ENCODE assay signal across 1 cellular context in the genomic region with DNA sequence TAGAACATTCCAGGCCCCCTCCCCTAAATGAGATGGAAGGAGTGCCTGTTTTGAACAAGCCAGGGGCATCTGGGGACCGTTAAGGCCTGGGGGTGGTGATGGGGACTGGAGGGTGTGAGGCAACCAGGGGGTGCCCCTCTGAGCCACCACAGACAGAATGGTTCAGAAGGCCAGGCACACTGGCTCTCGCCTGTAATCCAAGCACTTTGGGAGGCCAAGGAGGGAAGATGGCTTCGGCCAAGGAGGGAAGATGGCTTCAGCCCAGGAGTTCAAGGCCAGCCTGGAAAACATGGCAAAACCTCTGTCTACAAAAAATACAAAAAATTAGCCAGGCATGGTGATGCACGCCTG.
TF ChIP-seq lines count a peak whose summit lies in the region.

No MANE protein-coding gene starts in this region.

TF ChIP-seq in K562, 482 proteins besides CTCF, POLR2A, EP300 and RAD21 (continued from another document):
- no peak for TF ChIP-seq ETV6 (IDR thresholded peaks at IDR 0.05; ENCODE audit: borderline replicate concordance in 1 of 2, low read depth in 2 of 2, low read length in 1 of 2)
- TF ChIP-seq ETV6 (CRISPR knock-in tag; IDR thresholded peaks at IDR 0.05; ENCODE audit: borderline replicate concordance), result no peak
- TF ChIP-seq ZNF3 (CRISPR knock-in tag; IDR thresholded peaks at IDR 0.05), result no peak
- no peak for TF ChIP-seq MYNN (IDR thresholded peaks at IDR 0.05)
- no peak for TF ChIP-seq MYNN (CRISPR knock-in tag; IDR thresholded peaks at IDR 0.05)
- TF ChIP-seq KAT7 (CRISPR knock-in tag; IDR thresholded peaks at IDR 0.05; ENCODE audit: borderline replicate concordance), result 0 out of 2 replicates have a peak, but pooled peaks have one; percentile 35
- no peak for TF ChIP-seq ZNF253 (CRISPR knock-in tag; conservative IDR thresholded peaks at IDR 0.05)
- TF ChIP-seq ZNF76 (CRISPR knock-in tag; IDR thresholded peaks at IDR 0.05; ENCODE audit: borderline replicate concordance), result no peak
- no peak for TF ChIP-seq KDM1A (IDR thresholded peaks at IDR 0.05)
- TF ChIP-seq, protein P1, sequence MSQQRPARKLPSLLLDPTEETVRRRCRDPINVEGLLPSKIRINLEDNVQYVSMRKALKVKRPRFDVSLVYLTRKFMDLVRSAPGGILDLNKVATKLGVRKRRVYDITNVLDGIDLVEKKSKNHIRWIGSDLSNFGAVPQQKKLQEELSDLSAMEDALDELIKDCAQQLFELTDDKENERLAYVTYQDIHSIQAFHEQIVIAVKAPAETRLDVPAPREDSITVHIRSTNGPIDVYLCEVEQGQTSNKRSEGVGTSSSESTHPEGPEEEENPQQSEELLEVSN (IDR thresholded peaks at IDR 0.05; ENCODE audit: borderline replicate concordance in 1 of 2, extremely low read depth in 1 of 2, insufficient read depth in 1 of 2, insufficient read length in 1 of 2, low read depth in 1 of 2, low read length in 1 of 2, poor library complexity in 1 of 2, severe bottlenecking in 1 of 2), result no peak
- no peak for TF ChIP-seq CEBPB (tag; IDR thresholded peaks at IDR 0.05)
- TF ChIP-seq, protein P2, sequence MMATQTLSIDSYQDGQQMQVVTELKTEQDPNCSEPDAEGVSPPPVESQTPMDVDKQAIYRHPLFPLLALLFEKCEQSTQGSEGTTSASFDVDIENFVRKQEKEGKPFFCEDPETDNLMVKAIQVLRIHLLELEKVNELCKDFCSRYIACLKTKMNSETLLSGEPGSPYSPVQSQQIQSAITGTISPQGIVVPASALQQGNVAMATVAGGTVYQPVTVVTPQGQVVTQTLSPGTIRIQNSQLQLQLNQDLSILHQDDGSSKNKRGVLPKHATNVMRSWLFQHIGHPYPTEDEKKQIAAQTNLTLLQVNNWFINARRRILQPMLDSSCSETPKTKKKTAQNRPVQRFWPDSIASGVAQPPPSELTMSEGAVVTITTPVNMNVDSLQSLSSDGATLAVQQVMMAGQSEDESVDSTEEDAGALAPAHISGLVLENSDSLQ (IDR thresholded peaks at IDR 0.05), result no peak
- TF ChIP-seq ZNF124 (CRISPR knock-in tag; IDR thresholded peaks at IDR 0.05), result no peak
- TF ChIP-seq, protein P3, sequence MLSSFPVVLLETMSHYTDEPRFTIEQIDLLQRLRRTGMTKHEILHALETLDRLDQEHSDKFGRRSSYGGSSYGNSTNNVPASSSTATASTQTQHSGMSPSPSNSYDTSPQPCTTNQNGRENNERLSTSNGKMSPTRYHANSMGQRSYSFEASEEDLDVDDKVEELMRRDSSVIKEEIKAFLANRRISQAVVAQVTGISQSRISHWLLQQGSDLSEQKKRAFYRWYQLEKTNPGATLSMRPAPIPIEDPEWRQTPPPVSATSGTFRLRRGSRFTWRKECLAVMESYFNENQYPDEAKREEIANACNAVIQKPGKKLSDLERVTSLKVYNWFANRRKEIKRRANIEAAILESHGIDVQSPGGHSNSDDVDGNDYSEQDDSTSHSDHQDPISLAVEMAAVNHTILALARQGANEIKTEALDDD (IDR thresholded peaks at IDR 0.05), result no peak
- TF ChIP-seq EZH2 (IDR thresholded peaks at IDR 0.05; ENCODE audit: borderline replicate concordance, low read depth, low read length), result no peak
- TF ChIP-seq, protein P4, sequence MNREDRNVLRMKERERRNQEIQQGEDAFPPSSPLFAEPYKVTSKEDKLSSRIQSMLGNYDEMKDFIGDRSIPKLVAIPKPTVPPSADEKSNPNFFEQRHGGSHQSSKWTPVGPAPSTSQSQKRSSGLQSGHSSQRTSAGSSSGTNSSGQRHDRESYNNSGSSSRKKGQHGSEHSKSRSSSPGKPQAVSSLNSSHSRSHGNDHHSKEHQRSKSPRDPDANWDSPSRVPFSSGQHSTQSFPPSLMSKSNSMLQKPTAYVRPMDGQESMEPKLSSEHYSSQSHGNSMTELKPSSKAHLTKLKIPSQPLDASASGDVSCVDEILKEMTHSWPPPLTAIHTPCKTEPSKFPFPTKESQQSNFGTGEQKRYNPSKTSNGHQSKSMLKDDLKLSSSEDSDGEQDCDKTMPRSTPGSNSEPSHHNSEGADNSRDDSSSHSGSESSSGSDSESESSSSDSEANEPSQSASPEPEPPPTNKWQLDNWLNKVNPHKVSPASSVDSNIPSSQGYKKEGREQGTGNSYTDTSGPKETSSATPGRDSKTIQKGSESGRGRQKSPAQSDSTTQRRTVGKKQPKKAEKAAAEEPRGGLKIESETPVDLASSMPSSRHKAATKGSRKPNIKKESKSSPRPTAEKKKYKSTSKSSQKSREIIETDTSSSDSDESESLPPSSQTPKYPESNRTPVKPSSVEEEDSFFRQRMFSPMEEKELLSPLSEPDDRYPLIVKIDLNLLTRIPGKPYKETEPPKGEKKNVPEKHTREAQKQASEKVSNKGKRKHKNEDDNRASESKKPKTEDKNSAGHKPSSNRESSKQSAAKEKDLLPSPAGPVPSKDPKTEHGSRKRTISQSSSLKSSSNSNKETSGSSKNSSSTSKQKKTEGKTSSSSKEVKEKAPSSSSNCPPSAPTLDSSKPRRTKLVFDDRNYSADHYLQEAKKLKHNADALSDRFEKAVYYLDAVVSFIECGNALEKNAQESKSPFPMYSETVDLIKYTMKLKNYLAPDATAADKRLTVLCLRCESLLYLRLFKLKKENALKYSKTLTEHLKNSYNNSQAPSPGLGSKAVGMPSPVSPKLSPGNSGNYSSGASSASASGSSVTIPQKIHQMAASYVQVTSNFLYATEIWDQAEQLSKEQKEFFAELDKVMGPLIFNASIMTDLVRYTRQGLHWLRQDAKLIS (CRISPR knock-in tag; IDR thresholded peaks at IDR 0.05), result peak; percentile 63; the same call in 1 of the 2 replicates
- no peak for TF ChIP-seq ZNF445 (CRISPR knock-in tag; IDR thresholded peaks at IDR 0.05; ENCODE audit: low read depth)
- no peak for TF ChIP-seq ELF2 (CRISPR knock-in tag; IDR thresholded peaks at IDR 0.05)
- TF ChIP-seq HDAC1 (IDR thresholded peaks at IDR 0.05), result no peak
- no peak for TF ChIP-seq TAF7 (tag; IDR thresholded peaks at IDR 0.05)
- no peak for TF ChIP-seq PML (IDR thresholded peaks at IDR 0.05; ENCODE audit: low read length)
- TF ChIP-seq, protein P5, sequence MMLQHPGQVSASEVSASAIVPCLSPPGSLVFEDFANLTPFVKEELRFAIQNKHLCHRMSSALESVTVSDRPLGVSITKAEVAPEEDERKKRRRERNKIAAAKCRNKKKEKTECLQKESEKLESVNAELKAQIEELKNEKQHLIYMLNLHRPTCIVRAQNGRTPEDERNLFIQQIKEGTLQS (IDR thresholded peaks at IDR 0.05), result no peak
- TF ChIP-seq, protein P5 (CRISPR knock-in tag; conservative IDR thresholded peaks at IDR 0.05), result 0 out of 2 replicates have a peak, but pooled peaks have one; percentile 61
- no peak for TF ChIP-seq SMARCA5 (IDR thresholded peaks at IDR 0.05)
- TF ChIP-seq DIDO1 (tag; IDR thresholded peaks at IDR 0.05; ENCODE audit: low read depth), result no peak
